ENCODE assay signal across 34 cellular contexts in genomic region chr7:4909891-4910290, GRCh38. TPM values are rescaled to one million over a fixed set of nuclear protein-coding genes. Genes with fewer than 3 reads are reported as not detected.
"Had no signal": no experiment of that assay in that cellular context is flagged by ENCODE, and none has a peak within 500 bp of the region (broad histone marks: within the 10 kb centered on the region; RNA-seq: fewer than 3 reads in every experiment).

No MANE protein-coding gene starts in this region.

- H3K27me3 ChIP-seq: ascending aorta, breast epithelium, cardiac muscle cell, colonic mucosa had no signal

- H3K27ac ChIP-seq: ascending aorta, breast epithelium, cardiac muscle cell, colonic mucosa, epithelial cell of prostate, esophagus squamous epithelium, gastroesophageal sphincter, heart right ventricle, WERI-Rb-1 had no signal

- H3K36me3 ChIP-seq: ascending aorta, breast epithelium, cardiac muscle cell, colonic mucosa, esophagus squamous epithelium, gastroesophageal sphincter, heart right ventricle had no signal

- ATAC-seq: activated CD4-positive, CD25-positive, alpha-beta regulatory T cell treated with anti-CD3 and anti-CD28 coated beads, Interleukin-2, amount 50 U/mL, for 24 hours; activated naive CD4-positive, alpha-beta T cell treated with anti-CD3 and anti-CD28 coated beads, Interleukin-2, amount 50 U/mL, for 72 hours; activated T-cell treated with anti-CD3 and anti-CD28 coated beads, Interleukin-2, amount 50 U/mL, for 72 hours; gastroesophageal sphincter; heart right ventricle; T-helper 17 cell had no signal

- H3K9me3 ChIP-seq: ascending aorta, breast epithelium, colonic mucosa, esophagus squamous epithelium, gastroesophageal sphincter had no signal

- H3K4me1 ChIP-seq: ascending aorta, breast epithelium, colonic mucosa, esophagus squamous epithelium, gastroesophageal sphincter, heart right ventricle had no signal

- DNase-seq: activated B cell treated with CpG ODN at 0.5 μM for 24 hours; activated CD4-positive, alpha-beta memory T cell treated with anti-CD3 and anti-CD28 coated beads, Interleukin-2, amount 10 ng/mL, durations not matched to agents 7 days and 5 days; activated CD4-positive, alpha-beta T cell treated with anti-CD3 and anti-CD28 coated beads, Interleukin-2, amount 10 ng/mL, durations not matched to agents 24 days and 14 days; activated CD8-positive, alpha-beta memory T cell treated with anti-CD3 and anti-CD28 coated beads, Interleukin-2, amount 50 U/mL, for 48 hours; activated gamma-delta T cell; activated naive CD4-positive, alpha-beta T cell; activated naive CD4-positive, alpha-beta T cell treated with anti-CD3 and anti-CD28 coated beads, Interleukin-2, amount 10 ng/mL, durations not matched to agents 7 days and 5 days; activated naive CD8-positive, alpha-beta T cell treated with anti-CD3 and anti-CD28 coated beads, Interleukin-2, amount 10 ng/mL, durations not matched to agents 7 days and 5 days; activated T-cell treated with anti-CD3 and anti-CD28 coated beads for 4 hours; activated T-cell treated with anti-CD3 and anti-CD28 coated beads, Interleukin-2, amount 50 U/mL, for 24 hours; activated T-cell treated with anti-CD3 and anti-CD28 coated beads, Interleukin-2, amount 50 U/mL, for 72 hours; central memory CD4-positive, alpha-beta T cell; cerebellar nuclear complex; colonic mucosa; effector CD8-positive, alpha-beta T cell; esophagus squamous epithelium; foreskin melanocyte; heart right ventricle; T-helper 17 cell; T1000; WERI-Rb-1 had no signal

- H3K4me3 ChIP-seq: ascending aorta, breast epithelium, cardiac muscle cell, colonic mucosa, esophagus squamous epithelium, gastroesophageal sphincter, heart right ventricle had no signal

RNA-seq across cellular contexts. Expression of gene RADIL, which starts 26.4 kb away (rescaled TPM):
- total RNA-seq: activated B cell treated with CpG ODN at 0.5 μM for 24 hours had no signal

RNA-seq across cellular contexts. Expression of gene PAPOLB, which starts 48.1 kb away (rescaled TPM):
- total RNA-seq: activated CD4-positive, alpha-beta memory T cell treated with anti-CD3 and anti-CD28 coated beads, Interleukin-2, amount 10 ng/mL, durations not matched to agents 7 days and 5 days; activated CD4-positive, alpha-beta T cell treated with anti-CD3 and anti-CD28 coated beads, Interleukin-2, amount 10 ng/mL, durations not matched to agents 24 days and 14 days; activated naive CD4-positive, alpha-beta T cell treated with anti-CD3 and anti-CD28 coated beads, Interleukin-2, amount 50 U/mL, for 72 hours; activated naive CD8-positive, alpha-beta T cell treated with anti-CD3 and anti-CD28 coated beads, Interleukin-2, amount 10 ng/mL, durations not matched to agents 7 days and 5 days; ascending aorta; fibroblast of villous mesenchyme; glomerular endothelial cell; T-helper 17 cell had no signal
- polyA plus RNA-seq: cardiac muscle cell, endothelial cell of umbilical vein had no signal

RNA-seq across cellular contexts. Expression of gene MMD2, which starts 49.1 kb away (rescaled TPM):
- total RNA-seq: activated B cell treated with CpG ODN at 0.5 μM for 24 hours; activated CD4-positive, alpha-beta memory T cell treated with anti-CD3 and anti-CD28 coated beads, Interleukin-2, amount 10 ng/mL, durations not matched to agents 7 days and 5 days; activated CD4-positive, alpha-beta T cell treated with anti-CD3 and anti-CD28 coated beads, Interleukin-2, amount 10 ng/mL, durations not matched to agents 24 days and 14 days; activated naive CD4-positive, alpha-beta T cell treated with anti-CD3 and anti-CD28 coated beads, Interleukin-2, amount 50 U/mL, for 72 hours; activated naive CD8-positive, alpha-beta T cell treated with anti-CD3 and anti-CD28 coated beads, Interleukin-2, amount 10 ng/mL, durations not matched to agents 7 days and 5 days; activated T-cell treated with anti-CD3 and anti-CD28 coated beads, Interleukin-2, amount 50 U/mL, for 72 hours; ascending aorta; breast epithelium; cardiac muscle cell; colonic mucosa; dermis microvascular lymphatic vessel endothelial cell; endothelial cell of umbilical vein; esophagus squamous epithelium; fibroblast of lung; fibroblast of villous mesenchyme; glomerular endothelial cell; heart right ventricle; T-helper 17 cell had no signal
- polyA plus RNA-seq: cardiac muscle cell, endothelial cell of umbilical vein, esophagus, fibroblast of lung, heart right ventricle had no signal
